Comparison of ENCODE assay signal across 8 cellular contexts in genomic region chr6:87322304-87323212, GRCh38. TPM values are rescaled to one million over a fixed set of nuclear protein-coding genes. Genes with fewer than 3 reads are reported as not detected.
A peak's percentile ranks its signal among the peaks of the same experiment; 100 is the strongest.
DNase-seq lines count a peak whose midpoint lies in the region; ATAC-seq and TF ChIP-seq lines count a peak whose summit lies in the region.

SMIM8 (plus strand) TSS chr6:87322588; CDS start chr6:87337032, 14,444 bp downstream.

- peaks cover 5% of the 10 kb centered on the region for H3K4me1 Mint-ChIP-seq in T-helper 1 cell treated with Interleukin-12 subunit alpha and Interleukin-12 subunit beta and Interleukin-4 antibody, amounts not matched to agents 30 μg/mL and 1 μg/mL, for 36 hours (ENCODE audit: low read depth)

- intact Hi-C loops in vagina (cut with DNase I), result no loop called here

- H3K4me3 Mint-ChIP-seq in T-helper 1 cell treated with Interleukin-12 subunit alpha and Interleukin-12 subunit beta and Interleukin-4 antibody, amounts not matched to agents 30 μg/mL and 1 μg/mL, for 36 hours, result peak within 1 kb of the TSS; percentile 99

- DNase-seq in GM13977 (ENCODE audit: low spot score), result peak; percentile 92
- peak; percentile 85 for DNase-seq in NCI-H1105 treated with DMSO at 0.1 percent for 48 hours (lab: John Stamatoyannopoulos, UW)
- peak; percentile 81 for DNase-seq in hepatic stellate cell (ENCODE audit: low spot score)
- peak; percentile 27 for DNase-seq in renal cortical epithelial cell (ENCODE audit: low read depth)
- DNase-seq in vagina (ENCODE audit: extremely low spot score in 2 of 2), result no peak

- H3K27ac ChIP-seq in angular gyrus (ENCODE audit: low read depth, low read length) (peak within 1 kb of the TSS; percentile 34), vagina (peak within 1 kb of the TSS; percentile 82)

- peak within 1 kb of the TSS; percentile 95 for H3K27ac Mint-ChIP-seq in T-helper 1 cell treated with Interleukin-12 subunit alpha and Interleukin-12 subunit beta and Interleukin-4 antibody, amounts not matched to agents 30 μg/mL and 1 μg/mL, for 36 hours

- no peak for TF ChIP-seq POLR2A in vagina (IDR thresholded peaks at IDR 0.05)

- H3K27me3 Mint-ChIP-seq in T-helper 1 cell treated with Interleukin-12 subunit alpha and Interleukin-12 subunit beta and Interleukin-4 antibody, amounts not matched to agents 30 μg/mL and 1 μg/mL, for 36 hours (ENCODE audit: low read depth), result peaks cover 3% of the 10 kb centered on the region

- peaks cover 3% of the 10 kb centered on the region for H3K36me3 Mint-ChIP-seq in T-helper 1 cell treated with Interleukin-12 subunit alpha and Interleukin-12 subunit beta and Interleukin-4 antibody, amounts not matched to agents 30 μg/mL and 1 μg/mL, for 36 hours (ENCODE audit: low read depth)

- H3K9me3 Mint-ChIP-seq in T-helper 1 cell treated with Interleukin-12 subunit alpha and Interleukin-12 subunit beta and Interleukin-4 antibody, amounts not matched to agents 30 μg/mL and 1 μg/mL, for 36 hours, result peaks cover 3% of the 10 kb centered on the region

- in situ Hi-C loops in GM13977 (cut with MboI; ENCODE audit: low pct_unique_long_range_greater_than_20kb, low sequenced_read_pairs, unreplicated experiment), result no loop called here

- peaks cover 4% of the 10 kb centered on the region for H3K4me1 ChIP-seq in vagina

- no peaks in the 10 kb centered on the region for H3K27me3 ChIP-seq in vagina

- no peaks in the 10 kb centered on the region for H3K9me3 ChIP-seq in vagina

- ATAC-seq in HG02759 (IDR thresholded peaks at IDR 0.05; ENCODE audit: unreplicated experiment), result peak; percentile 100

- no peaks in the 10 kb centered on the region for H3K36me3 ChIP-seq in vagina

- peak; percentile 96 for TF ChIP-seq CTCF in GM13977 (IDR thresholded peaks at IDR 0.05; ENCODE audit: extremely low read depth, insufficient read depth, missing control alignments)
- TF ChIP-seq CTCF in vagina (IDR thresholded peaks at IDR 0.05), result peak; percentile 77 to 94 (median 87)

- peak within 1 kb of the TSS; percentile 65 to 99 for H3K4me3 ChIP-seq in vagina

RNA-seq across cellular contexts. Expression of gene SMIM8, which starts in this region (rescaled TPM):
- 3.5 and 8.7 TPM in 2 replicates for total RNA-seq in renal cortical epithelial cell
- total RNA-seq in vagina, result 5.6 TPM

Comparison
In these comparisons a context has a peak if more than half of its experiments do, and no peak if none do; other contexts are left out.
1. DNase-seq: peak in GM13977 (single experiment), NCI-H1105 treated with DMSO at 0.1 percent for 48 hours (single experiment), hepatic stellate cell (single experiment) and renal cortical epithelial cell (single experiment); none in vagina (0 of 2).